28 cellular contexts compared by ENCODE assay signal in genomic region chr16:56274369-56274768, GRCh38.
"Had no signal": no experiment of that assay in that cellular context is flagged by ENCODE, and none has a peak within 500 bp of the region (broad histone marks: within the 10 kb centered on the region; RNA-seq: fewer than 3 reads in every experiment).

No MANE protein-coding gene starts in this region.

- ATAC-seq: activated CD4-positive, alpha-beta T cell treated with anti-CD3 and anti-CD28 coated beads for 36 hours; activated CD8-positive, alpha-beta memory T cell treated with anti-CD3 and anti-CD28 coated beads, Interleukin-2, amount 10 ng/mL, durations not matched to agents 7 days and 5 days; activated CD8-positive, alpha-beta T cell treated with anti-CD3 and anti-CD28 coated beads, Interleukin-2, amount 10 ng/mL, durations not matched to agents 7 days and 5 days; activated naive CD8-positive, alpha-beta T cell treated with anti-CD3 and anti-CD28 coated beads, Interleukin-2, amount 50 U/mL, for 24 hours; gastroesophageal sphincter had no signal

- H3K27ac ChIP-seq: adrenal gland, ascending aorta, breast epithelium, cardiac muscle cell, epithelial cell of prostate, esophagus squamous epithelium, gastroesophageal sphincter had no signal

- H3K4me1 ChIP-seq: adrenal gland, breast epithelium had no signal

- H3K36me3 ChIP-seq: adrenal gland, ascending aorta, breast epithelium, cardiac muscle cell, esophagus squamous epithelium, gastroesophageal sphincter had no signal

- DNase-seq: activated CD4-positive, alpha-beta memory T cell treated with anti-CD3 and anti-CD28 coated beads for 36 hours; activated CD4-positive, alpha-beta T cell treated with anti-CD3 and anti-CD28 coated beads for 36 hours; activated CD4-positive, alpha-beta T cell treated with anti-CD3 and anti-CD28 coated beads, Interleukin-2, amount 10 ng/mL, durations not matched to agents 24 days and 14 days; activated CD4-positive, CD25-positive, alpha-beta regulatory T cell; activated CD4-positive, CD25-positive, alpha-beta regulatory T cell treated with anti-CD3 and anti-CD28 coated beads, Interleukin-2, amount 50 U/mL, for 72 hours; activated CD8-positive, alpha-beta memory T cell treated with anti-CD3 and anti-CD28 coated beads, Interleukin-2, amount 10 ng/mL, durations not matched to agents 7 days and 5 days; activated CD8-positive, alpha-beta memory T cell treated with anti-CD3 and anti-CD28 coated beads, Interleukin-2, amount 50 U/mL, for 4 hours; activated CD8-positive, alpha-beta T cell treated with anti-CD3 and anti-CD28 coated beads, Interleukin-2, amount 10 ng/mL, durations not matched to agents 7 days and 5 days; activated effector memory CD4-positive, alpha-beta T cell treated with anti-CD3 and anti-CD28 coated beads, Interleukin-2, amount 50 U/mL, for 16 hours; activated naive CD4-positive, alpha-beta T cell treated with anti-CD3 and anti-CD28 coated beads for 36 hours; activated naive CD8-positive, alpha-beta T cell treated with anti-CD3 and anti-CD28 coated beads for 36 hours; activated naive CD8-positive, alpha-beta T cell treated with anti-CD3 and anti-CD28 coated beads, Interleukin-2, amount 50 U/mL, for 24 hours; activated T-cell treated with anti-CD3 and anti-CD28 coated beads, Interleukin-2, amount 50 U/mL, for 1 hour; activated T-cell treated with anti-CD3 and anti-CD28 coated beads, Interleukin-2, amount 50 U/mL, for 48 hours; adrenal gland; amygdala; cortex of kidney; dermis blood vessel endothelial cell; effector CD8-positive, alpha-beta T cell; esophagus squamous epithelium; foreskin melanocyte; T-helper 1 cell; T-helper 2 cell had no signal

- H3K9me3 ChIP-seq: adrenal gland, ascending aorta, breast epithelium, esophagus squamous epithelium, gastroesophageal sphincter had no signal

- H3K4me3 ChIP-seq: adrenal gland, ascending aorta, breast epithelium, cardiac muscle cell, esophagus squamous epithelium, gastroesophageal sphincter had no signal
